In the genomic region with DNA sequence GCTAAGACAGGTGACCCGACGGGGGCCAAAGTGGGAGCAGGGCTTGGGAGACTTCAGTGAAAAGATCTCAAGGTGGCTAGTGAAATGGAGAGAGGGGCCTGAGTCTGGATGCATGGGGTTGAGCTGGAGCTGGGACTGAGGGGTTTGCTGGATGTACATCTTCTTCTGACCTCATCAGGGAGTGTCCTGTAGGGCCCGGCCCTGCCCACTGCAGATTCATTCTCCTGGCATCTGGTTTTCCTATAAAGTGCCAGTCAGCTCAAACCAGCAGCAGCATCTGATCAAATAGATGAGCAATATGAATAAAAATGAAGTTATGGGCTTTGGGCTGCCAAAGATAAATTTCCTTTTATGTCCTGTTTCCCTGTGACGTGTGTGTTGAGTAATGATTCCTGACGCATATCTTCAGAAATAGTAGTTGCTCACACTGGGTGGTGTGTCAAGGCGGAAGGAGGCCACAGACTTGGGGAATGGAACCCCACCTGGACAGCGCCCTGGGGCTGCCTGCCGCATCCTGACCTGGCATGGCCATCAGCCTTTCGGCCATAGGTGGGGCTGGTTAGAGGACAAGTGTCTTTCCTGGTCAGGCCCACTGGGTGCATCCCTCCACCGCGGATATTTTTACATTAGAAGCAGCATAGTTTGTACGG, we compare ENCODE assay signal across 12 cellular contexts.
DNase-seq lines count a peak whose midpoint lies in the region; ATAC-seq and TF ChIP-seq lines count a peak whose summit lies in the region.
"Had no signal": no experiment of that assay in that cellular context is flagged by ENCODE, and none has a peak within 500 bp of the region (broad histone marks: within the 10 kb centered on the region; RNA-seq: fewer than 3 reads in every experiment).

No MANE protein-coding gene starts in this region.

- no peak for ATAC-seq in activated naive CD4-positive, alpha-beta T cell treated with anti-CD3 and anti-CD28 coated beads, Interleukin-2, amount 50 U/mL, for 72 hours
- no peak for ATAC-seq in HG02852 (IDR thresholded peaks at IDR 0.05; ENCODE audit: unreplicated experiment)

- H3K9me3 Mint-ChIP-seq in CD4-positive, alpha-beta memory T cell, result no peaks in the 10 kb centered on the region
- no peaks in the 10 kb centered on the region for H3K9me3 Mint-ChIP-seq in activated naive CD4-positive, alpha-beta T cell treated with anti-CD3 and anti-CD28 coated beads, Interleukin-2, amount 50 U/mL, for 72 hours

- no peak overlapping the region for H3K27ac Mint-ChIP-seq in CD4-positive, alpha-beta memory T cell
- H3K27ac Mint-ChIP-seq in activated naive CD4-positive, alpha-beta T cell treated with anti-CD3 and anti-CD28 coated beads, Interleukin-2, amount 50 U/mL, for 72 hours, result no peak overlapping the region

- H3K4me3 ChIP-seq in left ventricle myocardium inferior, result no peak overlapping the region
- no peak overlapping the region for H3K4me3 ChIP-seq in CD4-positive, alpha-beta memory T cell (ENCODE audit: low read length in 2 of 2)
- H3K4me3 ChIP-seq: BLaER1 treated with 17β-estradiol and CSF1 and Interleukin-3, amounts not matched to agents 10 nM and 100 nM had no signal

- H3K36me3 Mint-ChIP-seq in CD4-positive, alpha-beta memory T cell, result no peaks in the 10 kb centered on the region
- H3K36me3 Mint-ChIP-seq in activated naive CD4-positive, alpha-beta T cell treated with anti-CD3 and anti-CD28 coated beads, Interleukin-2, amount 50 U/mL, for 72 hours, result no peaks in the 10 kb centered on the region

- no peak overlapping the region for H3K4me3 Mint-ChIP-seq in CD4-positive, alpha-beta memory T cell

- intact Hi-C loops in left ventricle myocardium inferior (cut with micrococcal nuclease) (no loop called here), cardiac septum (cut with DNase I) (no loop called here)
- intact Hi-C loops in CD4-positive, alpha-beta memory T cell (cut with micrococcal nuclease), result no loop called here

- H3K27ac ChIP-seq in left ventricle myocardium inferior (replicated peaks), result peak overlapping the region; percentile 30
- H3K27ac ChIP-seq in CD4-positive, alpha-beta memory T cell (ENCODE audit: low read depth, low read length), result no peak overlapping the region
- H3K27ac ChIP-seq: BLaER1 treated with 17β-estradiol and CSF1 and Interleukin-3, amounts not matched to agents 10 nM and 100 nM had no signal

- no peaks in the 10 kb centered on the region for H3K9me3 ChIP-seq in left ventricle myocardium inferior (replicated peaks)
- H3K9me3 ChIP-seq in CD4-positive, alpha-beta memory T cell (ENCODE audit: control insufficient read depth in 1 of 2, low read length in 2 of 2), result no peaks in the 10 kb centered on the region
- H3K9me3 ChIP-seq: BLaER1 treated with 17β-estradiol and CSF1 and Interleukin-3, amounts not matched to agents 10 nM and 100 nM had no signal

- DNase-seq in left ventricle myocardium inferior (no peak), cardiac septum (ENCODE audit: low spot score) (no peak), amniotic stem cell (lab: John Stamatoyannopoulos, UW) (peak; percentile 89), glomerular visceral epithelial cell (ENCODE audit: extremely low spot score) (peak; percentile 47), DMS153 treated with DMSO at 0.1 percent for 48 hours (lab: John Stamatoyannopoulos, UW; ENCODE audit: unreplicated experiment) (no peak)
- DNase-seq in CD4-positive, alpha-beta memory T cell, result no peak
- no peak for DNase-seq in activated naive CD4-positive, alpha-beta T cell treated with anti-CD3 and anti-CD28 coated beads, Interleukin-2, amount 50 U/mL, for 72 hours (ENCODE audit: low spot score in 2 of 2)
- DNase-seq: central memory CD4-positive, alpha-beta T cell; NCI-H1694 treated with DMSO at 0.1 percent for 48 hours; SIG-M5 had no signal

- CTCF ChIA-PET in CD4-positive, alpha-beta memory T cell (lab: Charles Lee; ENCODE audit: partially characterized antibody), result no interaction called here

- peaks cover 10% of the 10 kb centered on the region for H3K4me1 ChIP-seq in left ventricle myocardium inferior
- no peaks in the 10 kb centered on the region for H3K4me1 ChIP-seq in CD4-positive, alpha-beta memory T cell (ENCODE audit: insufficient read depth, low read length)

- no peak for TF ChIP-seq CTCF in left ventricle myocardium inferior (IDR thresholded peaks at IDR 0.05; ENCODE audit: borderline replicate concordance)

- no peaks in the 10 kb centered on the region for H3K4me1 Mint-ChIP-seq in CD4-positive, alpha-beta memory T cell

- POLR2A ChIA-PET in CD4-positive, alpha-beta memory T cell (lab: Charles Lee; ENCODE audit: partially characterized antibody), result no interaction called here

- no peaks in the 10 kb centered on the region for H3K36me3 ChIP-seq in left ventricle myocardium inferior
- H3K36me3 ChIP-seq in CD4-positive, alpha-beta memory T cell (ENCODE audit: insufficient read depth, low read length), result no peaks in the 10 kb centered on the region
- H3K36me3 ChIP-seq: BLaER1 treated with 17β-estradiol and CSF1 and Interleukin-3, amounts not matched to agents 10 nM and 100 nM had no signal

- H3K27me3 Mint-ChIP-seq in CD4-positive, alpha-beta memory T cell, result peaks cover 5 to 15% of the 10 kb centered on the region in 2 donors

- H3K27me3 ChIP-seq in left ventricle myocardium inferior (ENCODE audit: low read depth), result peaks cover 10% of the 10 kb centered on the region
- H3K27me3 ChIP-seq in CD4-positive, alpha-beta memory T cell (ENCODE audit: insufficient read depth, low read length), result no peaks in the 10 kb centered on the region
- H3K27me3 ChIP-seq: BLaER1 treated with 17β-estradiol and CSF1 and Interleukin-3, amounts not matched to agents 10 nM and 100 nM had no signal

Comparison
In these comparisons a context has a peak if more than half of its experiments do, and no peak if none do; other contexts are left out.
1. DNase-seq: peak in amniotic stem cell (single experiment) and glomerular visceral epithelial cell (single experiment); none in left ventricle myocardium inferior (single experiment), cardiac septum (single experiment), CD4-positive, alpha-beta memory T cell (0 of 5), activated naive CD4-positive, alpha-beta T cell treated with anti-CD3 and anti-CD28 coated beads, Interleukin-2, amount 50 U/mL, for 72 hours (0 of 2) and DMS153 treated with DMSO at 0.1 percent for 48 hours (single experiment).